ENCODE assay signal across 8 cellular contexts in genomic region chr9:124260769-124261603, GRCh38. TPM values are rescaled to one million over a fixed set of nuclear protein-coding genes. Genes with fewer than 3 reads are reported as not detected.
A peak's percentile ranks its signal among the peaks of the same experiment; 100 is the strongest.
DNase-seq lines count a peak whose midpoint lies in the region; ATAC-seq, FAIRE-seq and TF ChIP-seq lines count a peak whose summit lies in the region.

No MANE protein-coding gene starts in this region.

- H3K27me3 Mint-ChIP-seq in glutamatergic neuron (ENCODE audit: unreplicated experiment): peaks cover 7% of the 10 kb centered on the region

- H3K36me3 Mint-ChIP-seq in glutamatergic neuron (ENCODE audit: unreplicated experiment): no peaks in the 10 kb centered on the region

- H3K27ac ChIP-seq in SJSA1 (peak overlapping the region; percentile 75), pancreas (peak overlapping the region in 3 of 4 donors; percentile 23 to 97 (median 87))

- H3K27me3 ChIP-seq in SJSA1 (replicated peaks) (no peaks in the 10 kb centered on the region), pancreas (no peaks in the 10 kb centered on the region)

- WGBS in pancreas, 2 donors: 61 to 75% methylated on average over 15 of the region's 15 CpGs

- intact Hi-C loops in pancreas (cut with DNase I): no loop called here

- H3K9me3 Mint-ChIP-seq in glutamatergic neuron (ENCODE audit: unreplicated experiment): peaks cover 14% of the 10 kb centered on the region

- FAIRE-seq in pancreas (lab: Jason Lieb, UNC): no peak

- peaks cover 71% of the 10 kb centered on the region for H3K4me1 ChIP-seq in SJSA1 (replicated peaks)
- peaks cover 24 to 44% (median 44%) of the 10 kb centered on the region in 3 donors for H3K4me1 ChIP-seq in pancreas

- DNase-seq in SJSA1 (ENCODE audit: low read depth in 1 of 2, low spot score in 2 of 2): peak; percentile 65 to 71
- DNase-seq in fibroblast of mammary gland (ENCODE audit: low read depth): peak; percentile 68
- DNase-seq in pancreas: peak in 1 of 6 donors; percentile 43
- no peak for DNase-seq in stimulated activated CD8-positive, alpha-beta memory T cell treated with anti-CD3 and anti-CD28 coated beads, Interleukin-4, amount 100 ng/mL, for 48 hours
- no peak for DNase-seq in glutamatergic neuron

- H3K4me3 ChIP-seq in SJSA1: no peak overlapping the region
- H3K4me3 ChIP-seq in fibroblast of mammary gland (ENCODE audit: control insufficient read depth, low read depth, low read length): peak overlapping the region; percentile 22
- peak overlapping the region in 1 of 4 donors; percentile 74 for H3K4me3 ChIP-seq in pancreas

- no peak for TF ChIP-seq CTCF in fibroblast of mammary gland (conservative IDR thresholded peaks at IDR 0.05; ENCODE audit: control insufficient read depth, insufficient read depth, low read depth, low read length)
- no peak for TF ChIP-seq CTCF in pancreas (IDR thresholded peaks at IDR 0.05)
- no peak for TF ChIP-seq CTCF in glutamatergic neuron (IDR thresholded peaks at IDR 0.05; ENCODE audit: partially characterized antibody, unreplicated experiment)

- H3K36me3 ChIP-seq in SJSA1 (peaks cover 19% of the 10 kb centered on the region), pancreas (no peaks in the 10 kb centered on the region)

- ATAC-seq in pancreas (peak in 2 of 4 donors; percentile 31 to 63), HG02798 (IDR thresholded peaks at IDR 0.05; ENCODE audit: poor library complexity, unreplicated experiment) (no peak), HG03342 (IDR thresholded peaks at IDR 0.05; ENCODE audit: unreplicated experiment) (no peak)

- H3K4me3 Mint-ChIP-seq in glutamatergic neuron (ENCODE audit: unreplicated experiment): no peak overlapping the region

- H3K27ac Mint-ChIP-seq in glutamatergic neuron (ENCODE audit: unreplicated experiment): no peak overlapping the region

- no peaks in the 10 kb centered on the region for H3K9me3 ChIP-seq in SJSA1 (replicated peaks)
- no peaks in the 10 kb centered on the region for H3K9me3 ChIP-seq in pancreas

- TF ChIP-seq POLR2A in GM19099 (IDR thresholded peaks at IDR 0.05; ENCODE audit: extremely low read depth, insufficient read length, low read depth): peak; percentile 24

- H3K4me1 Mint-ChIP-seq in glutamatergic neuron (ENCODE audit: low read depth, unreplicated experiment): peaks cover 12% of the 10 kb centered on the region

RNA-seq across cellular contexts. Expression of gene NEK6, which starts 3.2 kb away (rescaled TPM):
- 32.0 and 35.5 TPM in 2 replicates for total RNA-seq in SJSA1 (2014; rRNA removed; shearing (Covaris generic))
- total RNA-seq in pancreas (10 to 100 TPM; 25.1 to 67.0 (median 34.2) TPM), glutamatergic neuron (ENCODE audit: unreplicated experiment) (5.4 TPM)
- 10 to 100 TPM in 1 of 2 donors, 1 to 10 TPM in 1; 7.8 to 12.5 TPM for polyA plus RNA-seq in pancreas

Comparison
In these comparisons a context has a peak if more than half of its experiments do, and no peak if none do; other contexts are left out.
1. DNase-seq: peak in SJSA1 (2 of 2) and fibroblast of mammary gland (single experiment); none in stimulated activated CD8-positive, alpha-beta memory T cell treated with anti-CD3 and anti-CD28 coated beads, Interleukin-4, amount 100 ng/mL, for 48 hours (single experiment) and glutamatergic neuron (single experiment).